ENCODE assay signal across 19 cellular contexts in the genomic region with DNA sequence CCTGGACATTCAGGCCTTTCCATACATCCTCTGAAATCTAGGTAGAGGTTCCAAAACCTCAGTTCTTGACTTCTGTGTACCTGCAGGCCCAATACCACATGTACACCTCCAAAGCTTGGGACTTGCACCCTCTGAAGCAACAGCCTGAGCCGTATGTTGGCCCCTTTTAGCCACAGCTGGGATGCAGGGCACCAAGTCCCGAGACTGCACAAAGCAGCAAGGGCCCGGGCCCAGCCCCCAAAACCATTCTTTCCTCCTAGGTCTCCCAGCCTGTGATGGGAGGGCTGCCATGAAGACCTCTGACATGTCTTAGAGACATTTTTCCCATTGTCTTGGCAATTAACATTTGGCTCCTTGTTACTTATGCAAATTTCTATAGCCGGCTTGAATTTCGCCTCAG.
A peak's percentile ranks its signal among the peaks of the same experiment; 100 is the strongest.
DNase-seq lines count a peak whose midpoint lies in the region; ATAC-seq, FAIRE-seq and TF ChIP-seq lines count a peak whose summit lies in the region.
"Had no signal": no experiment of that assay in that cellular context is flagged by ENCODE, and none has a peak within 500 bp of the region (broad histone marks: within the 10 kb centered on the region; RNA-seq: fewer than 3 reads in every experiment).

No MANE protein-coding gene starts in this region.

- peak; percentile 4 for DNase-seq in activated CD8-positive, alpha-beta memory T cell treated with anti-CD3 and anti-CD28 coated beads, Interleukin-2, amount 50 U/mL, for 48 hours
- no peak for DNase-seq in activated CD8-positive, alpha-beta memory T cell treated with anti-CD3 and anti-CD28 coated beads, Interleukin-2, amount 50 U/mL, for 4 hours
- DNase-seq in coronary artery (ENCODE audit: low spot score) = peak; percentile 53
- DNase-seq in islet precursor cell = peak; percentile 41
- peak; percentile 35 for DNase-seq in sciatic nerve (ENCODE audit: low spot score)
- DNase-seq in cortex of kidney (lab: John Stamatoyannopoulos, UW) = no peak
- no peak for DNase-seq in GM12891 (ENCODE audit: insufficient read length, low spot score)
- DNase-seq in DMS79 treated with DMSO at 0.1 percent for 48 hours (lab: John Stamatoyannopoulos, UW) = no peak
- DNase-seq: CD4-positive, CD25-positive, alpha-beta regulatory T cell; DMS153; DMS79; GF-D8; GOT3 had no signal

- TF ChIP-seq POLR2A in GM12891 (IDR thresholded peaks at IDR 0.05; ENCODE audit: low read depth, low read length) = no peak

- H3K4me3 ChIP-seq in coronary artery = no peak overlapping the region
- H3K4me3 ChIP-seq: BLaER1, HAP-1 had no signal

- no peak for FAIRE-seq in GM12891 (lab: Jason Lieb, UNC)
- FAIRE-seq: GM12892, H54 had no signal

- H3K27ac ChIP-seq in coronary artery = no peak overlapping the region
- H3K27ac ChIP-seq: BLaER1, C4-2B had no signal

- intact Hi-C loops in sciatic nerve (cut with DNase I) = no loop called here

- TF ChIP-seq CTCF in coronary artery (IDR thresholded peaks at IDR 0.05) = no peak

- ATAC-seq in sciatic nerve = no peak
- ATAC-seq: CD8-positive, alpha-beta T cell had no signal

TF ChIP-seq in GM12891, 5 proteins besides CTCF, POLR2A, EP300 and RAD21:
- TF ChIP-seq POU2F2 (IDR thresholded peaks at IDR 0.05; ENCODE audit: low read depth, low read length) (no peak), PAX5 (IDR thresholded peaks at IDR 0.05; ENCODE audit: insufficient read depth, low read length, severe bottlenecking) (no peak), SPI1 (IDR thresholded peaks at IDR 0.05; ENCODE audit: low read depth, low read length) (no peak), POLR2AphosphoS5 (IDR thresholded peaks at IDR 0.05; ENCODE audit: low read depth, low read length) (no peak), TAF1 (IDR thresholded peaks at IDR 0.05; ENCODE audit: low read depth, low read length) (no peak)

Comparison
In these comparisons a context has a peak if more than half of its experiments do, and no peak if none do; other contexts are left out.
1. DNase-seq: peak in activated CD8-positive, alpha-beta memory T cell treated with anti-CD3 and anti-CD28 coated beads, Interleukin-2, amount 50 U/mL, for 48 hours (single experiment), coronary artery (single experiment), islet precursor cell (single experiment) and sciatic nerve (single experiment); none in activated CD8-positive, alpha-beta memory T cell treated with anti-CD3 and anti-CD28 coated beads, Interleukin-2, amount 50 U/mL, for 4 hours (single experiment), cortex of kidney (single experiment), GM12891 (single experiment) and DMS79 treated with DMSO at 0.1 percent for 48 hours (single experiment).